ENCODE assay signal across 1 cellular context in genomic region chr15:67254238-67255175, GRCh38.
TF ChIP-seq lines count a peak whose summit lies in the region.

TSS of gene AAGAB (minus strand) at chr15:67254661. CDS start at chr15:67254631, 30 bp downstream.
TSS of gene IQCH (plus strand) at chr15:67254786. CDS start at chr15:67254897, 111 bp downstream.

TF ChIP-seq in GM23338, 12 proteins besides CTCF, POLR2A, EP300 and RAD21 (continued from another document):
- TF ChIP-seq ZNF462 (CRISPR knock-in tag; IDR thresholded peaks at IDR 0.05) (no peak), ETS1 (IDR thresholded peaks at IDR 0.05) (0 out of 2 replicates have a peak, but pooled peaks have one; percentile 17), POLR2AphosphoS5 (IDR thresholded peaks at IDR 0.05; ENCODE audit: low read depth) (peak; percentile 75), NANOG (IDR thresholded peaks at IDR 0.05; ENCODE audit: borderline replicate concordance) (no peak), ZNF114 (CRISPR knock-in tag; IDR thresholded peaks at IDR 0.05) (no peak)
TF ChIP-seq in GM23338: peak in this region for 3.
